Comparison of ENCODE assay signal across 15 cellular contexts in the genomic region with DNA sequence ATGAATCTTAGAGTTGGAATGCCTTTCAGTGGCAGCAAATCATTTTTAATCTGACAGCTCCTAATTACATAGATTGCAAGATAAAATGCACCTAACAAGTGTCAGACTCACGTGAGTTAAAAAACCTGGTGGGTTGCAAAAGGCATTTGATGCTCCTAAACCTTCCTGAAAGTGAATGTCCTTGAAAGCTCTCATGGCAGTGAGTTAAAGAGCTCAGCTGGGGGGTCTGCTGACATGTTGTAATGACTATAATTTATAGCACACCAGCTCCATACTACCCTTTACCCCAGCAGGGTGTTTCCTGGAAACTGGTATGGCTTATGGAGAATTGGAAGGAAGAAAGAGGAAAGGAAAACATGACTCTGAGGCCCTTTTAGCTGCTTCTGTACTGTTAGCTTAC.
"Had no signal": no experiment of that assay in that cellular context is flagged by ENCODE, and none has a peak within 500 bp of the region (broad histone marks: within the 10 kb centered on the region; RNA-seq: fewer than 3 reads in every experiment).

No MANE protein-coding gene starts in this region.

- H3K36me3 ChIP-seq: heart left ventricle, spleen, tibial artery, upper lobe of left lung, uterus had no signal

- H3K27me3 ChIP-seq: dorsolateral prefrontal cortex, heart left ventricle, spleen, tibial artery, upper lobe of left lung, uterus had no signal

- H3K4me3 ChIP-seq: dorsolateral prefrontal cortex, heart left ventricle, mucosa of descending colon, spleen, tibial artery, upper lobe of left lung, uterus had no signal

- H3K4me1 ChIP-seq: spleen, tibial artery, upper lobe of left lung had no signal

- DNase-seq: dorsolateral prefrontal cortex; effector CD8-positive, alpha-beta T cell; heart left ventricle; hippocampal formation; mammary epithelial cell; mucosa of descending colon; naive thymus-derived CD8-positive, alpha-beta T cell; posterior cingulate gyrus; spleen; stimulated activated CD4-positive, alpha-beta T cell treated with anti-CD3 and anti-CD28 coated beads, Interleukin-15, amount 100 ng/mL, for 24 hours; stimulated activated CD4-positive, alpha-beta T cell treated with anti-CD3 and anti-CD28 coated beads, Interleukin-1b, Interleukin-23, amount 100 ng/mL, for 48 hours; stimulated activated CD4-positive, alpha-beta T cell treated with anti-CD3 and anti-CD28 coated beads, Interleukin-4, amount 100 ng/mL, for 24 hours; tibial artery; upper lobe of left lung; uterus had no signal

- H3K27ac ChIP-seq: dorsolateral prefrontal cortex, heart left ventricle, spleen, tibial artery, upper lobe of left lung, uterus had no signal
